37 cellular contexts compared by ENCODE assay signal in the genomic region with DNA sequence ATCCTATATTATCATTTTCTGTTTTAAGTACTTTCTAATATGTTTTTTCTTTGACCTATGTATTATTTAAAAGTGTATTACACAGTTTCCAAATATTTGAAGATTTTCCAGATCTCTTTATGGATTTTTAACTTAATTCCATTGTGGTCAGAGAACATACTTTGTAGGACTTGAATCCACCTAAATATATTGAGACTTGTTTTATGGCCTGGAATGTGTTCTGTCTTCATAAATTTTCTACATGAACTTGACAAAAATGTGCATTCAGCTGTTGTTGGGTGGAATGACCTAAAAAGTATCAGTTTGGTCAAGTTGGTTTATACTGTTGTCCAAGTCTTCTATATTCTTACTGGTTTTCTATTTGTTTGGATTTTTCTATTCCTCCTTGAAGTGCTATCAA. TPM values are rescaled to one million over a fixed set of nuclear protein-coding genes. Genes with fewer than 3 reads are reported as not detected.
"Had no signal": no experiment of that assay in that cellular context is flagged by ENCODE, and none has a peak within 500 bp of the region (broad histone marks: within the 10 kb centered on the region; RNA-seq: fewer than 3 reads in every experiment).

No MANE protein-coding gene starts in this region.

- H3K4me1 Mint-ChIP-seq: nephron; neural progenitor cell; stimulated activated memory B cell treated with anti-CD40 and anti-IgM and Interleukin-4, amounts not matched to agents 10 μg/mL and 1 μg/mL and 100 μg/mL, for 72 hours had no signal

- H3K27ac Mint-ChIP-seq: natural killer cell; nephron; neural progenitor cell; progenitor cell of endocrine pancreas; stimulated activated memory B cell treated with anti-CD40 and anti-IgM and Interleukin-4, amounts not matched to agents 10 μg/mL and 1 μg/mL and 100 μg/mL, for 72 hours; stimulated activated naive CD8-positive, alpha-beta T cell treated with anti-CD3 and anti-CD28 coated beads, Interleukin-15, Interleukin-2, amounts not matched to agents 100 ng/mL and 50 ng/mL, for 24 hours had no signal

- DNase-seq: natural killer cell; occipital lobe; ovary; posterior cingulate gyrus; psoas muscle; right cardiac atrium; right lobe of liver; sigmoid colon; spleen; stimulated activated CD4-positive, alpha-beta T cell treated with anti-CD3 and anti-CD28 coated beads, Interleukin-12 subunit alpha, Interleukin-12 subunit beta, amount 100 ng/mL, for 4 hours; stimulated activated CD4-positive, alpha-beta T cell treated with anti-CD3 and anti-CD28 coated beads, Interleukin-1b, Interleukin-23, amount 100 ng/mL, for 48 hours; stimulated activated CD4-positive, alpha-beta T cell treated with anti-CD3 and anti-CD28 coated beads, Interleukin-4, amount 100 ng/mL, for 1 hour; stimulated activated CD4-positive, alpha-beta T cell treated with anti-CD3 and anti-CD28 coated beads, Interleukin-4, amount 100 ng/mL, for 4 hours; stimulated activated CD8-positive, alpha-beta memory T cell treated with anti-CD3 and anti-CD28 coated beads, Interleukin-4, amount 100 ng/mL, for 48 hours; stimulated activated naive CD4-positive, alpha-beta T cell treated with Interleukin-2 at 50 U/mL for 16 hours; stomach; thyroid gland; trophoblast cell; upper lobe of left lung had no signal

- FAIRE-seq: urothelium cell line had no signal

- H3K4me1 ChIP-seq: parathyroid adenoma, psoas muscle, sigmoid colon, thyroid gland, tibial nerve, upper lobe of left lung, vagina had no signal

- H3K9me3 ChIP-seq: ovary, right lobe of liver, thyroid gland, vagina had no signal

- H3K27ac ChIP-seq: neural progenitor cell, ovary, parathyroid adenoma, psoas muscle, right lobe of liver, sigmoid colon, skin epidermis, spleen, stomach, thoracic aorta, thyroid gland, tibial nerve, upper lobe of left lung, vagina had no signal

- H3K4me2 ChIP-seq: neural progenitor cell, smooth muscle cell had no signal

- H3K4me3 Mint-ChIP-seq: natural killer cell; nephron; neural progenitor cell; stimulated activated memory B cell treated with anti-CD40 and anti-IgM and Interleukin-4, amounts not matched to agents 10 μg/mL and 1 μg/mL and 100 μg/mL, for 72 hours; stimulated activated naive CD8-positive, alpha-beta T cell treated with anti-CD3 and anti-CD28 coated beads, Interleukin-15, Interleukin-2, amounts not matched to agents 100 ng/mL and 50 ng/mL, for 24 hours had no signal

- H3K4me3 ChIP-seq: neural progenitor cell, ovary, psoas muscle, right lobe of liver, sigmoid colon, skin epidermis, smooth muscle cell, spleen, stomach, thoracic aorta, thyroid gland, tibial nerve, upper lobe of left lung, vagina had no signal

- H3K36me3 Mint-ChIP-seq: neural progenitor cell had no signal

- H3K27me3 Mint-ChIP-seq: progenitor cell of endocrine pancreas had no signal

- ATAC-seq: natural killer cell; psoas muscle; right cardiac atrium; right lobe of liver; stimulated activated memory B cell treated with anti-CD40 and anti-IgM and Interleukin-4, amounts not matched to agents 10 μg/mL and 1 μg/mL and 100 μg/mL, for 72 hours had no signal

RNA-seq across cellular contexts. Expression of a gene that starts 33.8 kb away (rescaled TPM):
- total RNA-seq: natural killer cell, occipital lobe, osteoblast, ovary, progenitor cell of endocrine pancreas, psoas muscle, renal cortical epithelial cell, right cardiac atrium, right lobe of liver, sigmoid colon, smooth muscle cell, spleen, stomach, subcutaneous adipose tissue, temporal lobe, thoracic aorta, thyroid gland, tibial nerve, upper lobe of left lung, ureter, vagina had no signal
- polyA plus RNA-seq: neural cell, ovary, psoas muscle, right cardiac atrium, sigmoid colon, smooth muscle cell, spleen, stomach had no signal
